In genomic region chr10:123143162-123143824, GRCh38 we compare ENCODE assay signal across 14 cellular contexts. TPM values are rescaled to one million over a fixed set of nuclear protein-coding genes. Genes with fewer than 3 reads are reported as not detected.
DNase-seq lines count a peak whose midpoint lies in the region; ATAC-seq and TF ChIP-seq lines count a peak whose summit lies in the region.
"Had no signal": no experiment of that assay in that cellular context is flagged by ENCODE, and none has a peak within 500 bp of the region (broad histone marks: within the 10 kb centered on the region; RNA-seq: fewer than 3 reads in every experiment).

No MANE protein-coding gene starts in this region.

- H3K36me3 Mint-ChIP-seq in glutamatergic neuron (ENCODE audit: unreplicated experiment) = no peaks in the 10 kb centered on the region

- no peaks in the 10 kb centered on the region for H3K9me3 ChIP-seq in HUES6 (ENCODE audit: control insufficient read depth, insufficient read depth, low read depth, low read length)
- peaks cover 6% of the 10 kb centered on the region for H3K9me3 ChIP-seq in trophoblast cell (ENCODE audit: insufficient read depth, low read depth, low read length)

- TF ChIP-seq CTCF in glutamatergic neuron (IDR thresholded peaks at IDR 0.05; ENCODE audit: partially characterized antibody, unreplicated experiment) = no peak

- peaks cover 25% of the 10 kb centered on the region for H3K4me1 Mint-ChIP-seq in glutamatergic neuron (ENCODE audit: low read depth, unreplicated experiment)

- H3K9me3 Mint-ChIP-seq in glutamatergic neuron (ENCODE audit: unreplicated experiment) = peaks cover 12% of the 10 kb centered on the region

- H3K36me3 ChIP-seq in HUES6 (ENCODE audit: control insufficient read depth, insufficient read depth, low read length) (no peaks in the 10 kb centered on the region), trophoblast cell (ENCODE audit: control insufficient read depth in 1 of 2, insufficient read depth in 2 of 2, low read length in 2 of 2) (no peaks in the 10 kb centered on the region)

- no peak overlapping the region for H4K91ac ChIP-seq in trophoblast cell (ENCODE audit: low read depth, low read length)

- ATAC-seq in GM21717 (IDR thresholded peaks at IDR 0.05; ENCODE audit: unreplicated experiment) = no peak
- ATAC-seq: Right ventricle myocardium inferior had no signal

- peaks cover 49% of the 10 kb centered on the region for H3K27me3 Mint-ChIP-seq in glutamatergic neuron (ENCODE audit: unreplicated experiment)

- no peak overlapping the region for H4K8ac ChIP-seq in trophoblast cell (ENCODE audit: low read depth, low read length)

- H3K23ac ChIP-seq in trophoblast cell (ENCODE audit: low read length) = peak overlapping the region; percentile 22

- no peak overlapping the region for H2AFZ ChIP-seq in trophoblast cell (ENCODE audit: insufficient read depth, low read length, poor library complexity)

- no peak overlapping the region for H2BK5ac ChIP-seq in trophoblast cell (ENCODE audit: low read depth, low read length, poor library complexity)

- H3K27me3 ChIP-seq in HUES6 (ENCODE audit: control insufficient read depth, insufficient read depth, low read length) (peaks cover 100% of the 10 kb centered on the region), trophoblast cell (ENCODE audit: insufficient read depth, low read length) (peaks cover 95% of the 10 kb centered on the region)

- no peak overlapping the region for H3K14ac ChIP-seq in trophoblast cell (ENCODE audit: low read length)

- no peaks in the 10 kb centered on the region for H3K79me2 ChIP-seq in trophoblast cell (ENCODE audit: control insufficient read depth, insufficient read depth, low read length, poor library complexity)

- H3K27ac ChIP-seq in HUES6 (ENCODE audit: low read depth, low read length) = no peak overlapping the region
- H3K27ac ChIP-seq in trophoblast cell (ENCODE audit: low read depth, low read length) = no peak overlapping the region

- no peak overlapping the region for H4K12ac ChIP-seq in trophoblast cell (ENCODE audit: low read depth, low read length)

- no peak overlapping the region for H3K27ac Mint-ChIP-seq in glutamatergic neuron (ENCODE audit: unreplicated experiment)

- no peak overlapping the region for H2BK120ac ChIP-seq in trophoblast cell (ENCODE audit: insufficient read depth, low read length, poor library complexity)

- H3K4me3 Mint-ChIP-seq in glutamatergic neuron (ENCODE audit: unreplicated experiment) = peak overlapping the region; percentile 57

- no peaks in the 10 kb centered on the region for H3K79me1 ChIP-seq in trophoblast cell (ENCODE audit: low read length)

- H3K4me3 ChIP-seq in HUES6 (ENCODE audit: low read depth, low read length) = peak overlapping the region; percentile 27
- H3K4me3 ChIP-seq in trophoblast cell (ENCODE audit: low read depth, low read length) = no peak overlapping the region

- H3K4me1 ChIP-seq in HUES6 (ENCODE audit: control insufficient read depth, insufficient read depth, low read length) (peaks cover 40% of the 10 kb centered on the region), trophoblast cell (ENCODE audit: control insufficient read depth in 1 of 2, insufficient read depth in 2 of 2, low read length in 2 of 2) (peaks cover 0 to 12% of the 10 kb centered on the region in 2 experiments)

- H3K18ac ChIP-seq in trophoblast cell (ENCODE audit: low read length) = no peak overlapping the region

- H2BK12ac ChIP-seq in trophoblast cell (ENCODE audit: low read length) = no peak overlapping the region

- peak; percentile 61 for DNase-seq in activated CD8-positive, alpha-beta memory T cell treated with anti-CD3 and anti-CD28 coated beads for 24 hours
- DNase-seq in activated CD8-positive, alpha-beta memory T cell treated with anti-CD3 and anti-CD28 coated beads, Interleukin-2, amount 50 U/mL, for 48 hours = no peak
- DNase-seq in glutamatergic neuron (peak; percentile 38), trophoblast cell (no peak), EL (no peak), NCI-H345 treated with DMSO at 0.1 percent for 48 hours (lab: John Stamatoyannopoulos, UW; ENCODE audit: unreplicated experiment) (no peak)
- DNase-seq: NCI-H1694 treated with DMSO at 0.1 percent for 48 hours, NCI-H446, T-helper 9 cell had no signal

- H3K4ac ChIP-seq in trophoblast cell (ENCODE audit: low read depth, low read length) = no peak overlapping the region

- no peak overlapping the region for H2AK5ac ChIP-seq in trophoblast cell (ENCODE audit: low read length)

- no peak overlapping the region for H3K4me2 ChIP-seq in trophoblast cell (ENCODE audit: low read length)

- no CpG with 5 or more reads among the region's 33 CpGs for WGBS in trophoblast cell (ENCODE audit: extremely low coverage, insufficient coverage, insufficient read length)

- H3K9ac ChIP-seq in HUES6 (ENCODE audit: low read length) (no peak overlapping the region), trophoblast cell (ENCODE audit: low read length) (no peak overlapping the region)

RNA-seq across cellular contexts. Expression of gene HMX2, which starts 4.6 kb away (rescaled TPM):
- not detected for total RNA-seq in glutamatergic neuron (ENCODE audit: unreplicated experiment)
- not detected in 2 replicates for polyA plus RNA-seq in trophoblast cell (2013)
- total RNA-seq: cerebellum, lower leg skin, Right ventricle myocardium inferior had no signal

RNA-seq across cellular contexts. Expression of gene HMX3, which starts 7.5 kb away (rescaled TPM):
- total RNA-seq in glutamatergic neuron (ENCODE audit: unreplicated experiment) = not detected
- not detected in 2 replicates for polyA plus RNA-seq in trophoblast cell (2013)
- total RNA-seq: cerebellum, lower leg skin, Right ventricle myocardium inferior had no signal

RNA-seq across cellular contexts. Expression of gene BUB3, which starts 10.9 kb away (rescaled TPM):
- total RNA-seq in glutamatergic neuron (ENCODE audit: unreplicated experiment) = 81.1 TPM
- 65.8 and 67.5 TPM in 2 replicates for polyA plus RNA-seq in trophoblast cell (2013)

Comparison
In these comparisons a context has a peak if more than half of its experiments do, and no peak if none do; other contexts are left out.
1. DNase-seq: peak in activated CD8-positive, alpha-beta memory T cell treated with anti-CD3 and anti-CD28 coated beads for 24 hours (single experiment) and glutamatergic neuron (single experiment); none in activated CD8-positive, alpha-beta memory T cell treated with anti-CD3 and anti-CD28 coated beads, Interleukin-2, amount 50 U/mL, for 48 hours (single experiment), trophoblast cell (0 of 2), EL (single experiment) and NCI-H345 treated with DMSO at 0.1 percent for 48 hours (single experiment).